ENCODE assay signal across 1 cellular context in the genomic region with DNA sequence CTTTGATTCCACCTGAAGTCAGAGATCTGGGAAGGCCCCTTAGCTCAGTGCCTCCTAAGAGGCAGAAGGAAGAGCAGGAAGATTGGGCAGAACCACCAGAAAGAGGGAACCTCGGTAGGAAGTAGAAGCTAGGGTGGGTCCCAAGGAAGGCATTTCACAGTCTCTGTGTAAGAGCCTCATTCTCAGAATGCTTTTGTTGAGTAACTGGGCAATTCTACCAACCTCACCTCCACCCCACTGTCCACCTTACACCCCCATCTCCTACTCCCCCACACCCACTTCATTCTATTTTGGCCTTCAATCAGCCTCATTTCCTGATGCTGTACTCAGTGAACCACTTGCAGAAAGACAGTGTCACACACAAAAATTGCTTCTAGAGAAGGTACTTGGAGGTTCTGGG.
TF ChIP-seq lines count a peak whose summit lies in the region.

No MANE protein-coding gene starts in this region.

TF ChIP-seq in GM12878, 131 proteins besides CTCF, POLR2A, EP300 and RAD21:
- TF ChIP-seq PAX5 (IDR thresholded peaks at IDR 0.05; ENCODE audit: borderline replicate concordance, low read depth, low read length): no peak
- no peak for TF ChIP-seq SUPT20H (IDR thresholded peaks at IDR 0.05; ENCODE audit: borderline replicate concordance, control insufficient read depth, low read depth, low read length)
- TF ChIP-seq EED (IDR thresholded peaks at IDR 0.05; ENCODE audit: low read depth): no peak
- no peak for TF ChIP-seq NR2C2 (IDR thresholded peaks at IDR 0.05; ENCODE audit: borderline replicate concordance, control insufficient read depth, insufficient read length, low read depth)
- TF ChIP-seq JUNB (IDR thresholded peaks at IDR 0.05): no peak
- TF ChIP-seq NRF1 (conservative IDR thresholded peaks at IDR 0.05; ENCODE audit: low read depth, low read length): no peak
- no peak for TF ChIP-seq SPI1 (IDR thresholded peaks at IDR 0.05; ENCODE audit: borderline replicate concordance, insufficient read depth, low read depth, low read length)
- no peak for TF ChIP-seq MTA3 (IDR thresholded peaks at IDR 0.05; ENCODE audit: borderline replicate concordance, low read length)
- TF ChIP-seq, protein P1, sequence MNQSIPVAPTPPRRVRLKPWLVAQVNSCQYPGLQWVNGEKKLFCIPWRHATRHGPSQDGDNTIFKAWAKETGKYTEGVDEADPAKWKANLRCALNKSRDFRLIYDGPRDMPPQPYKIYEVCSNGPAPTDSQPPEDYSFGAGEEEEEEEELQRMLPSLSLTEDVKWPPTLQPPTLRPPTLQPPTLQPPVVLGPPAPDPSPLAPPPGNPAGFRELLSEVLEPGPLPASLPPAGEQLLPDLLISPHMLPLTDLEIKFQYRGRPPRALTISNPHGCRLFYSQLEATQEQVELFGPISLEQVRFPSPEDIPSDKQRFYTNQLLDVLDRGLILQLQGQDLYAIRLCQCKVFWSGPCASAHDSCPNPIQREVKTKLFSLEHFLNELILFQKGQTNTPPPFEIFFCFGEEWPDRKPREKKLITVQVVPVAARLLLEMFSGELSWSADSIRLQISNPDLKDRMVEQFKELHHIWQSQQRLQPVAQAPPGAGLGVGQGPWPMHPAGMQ (IDR thresholded peaks at IDR 0.05; ENCODE audit: borderline replicate concordance): no peak
- TF ChIP-seq, protein P2, sequence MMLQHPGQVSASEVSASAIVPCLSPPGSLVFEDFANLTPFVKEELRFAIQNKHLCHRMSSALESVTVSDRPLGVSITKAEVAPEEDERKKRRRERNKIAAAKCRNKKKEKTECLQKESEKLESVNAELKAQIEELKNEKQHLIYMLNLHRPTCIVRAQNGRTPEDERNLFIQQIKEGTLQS (IDR thresholded peaks at IDR 0.05; ENCODE audit: borderline replicate concordance, extremely low read depth, low read depth, low read length): no peak
